1 cellular context compared by ENCODE assay signal in genomic region chr1:28278763-28279162, GRCh38.
TF ChIP-seq lines count a peak whose summit lies in the region.

No MANE protein-coding gene starts in this region.

TF ChIP-seq in K562, 482 proteins besides CTCF, POLR2A, EP300 and RAD21 (continued from another document and continues in another):
- TF ChIP-seq ARID3B (CRISPR knock-in tag; IDR thresholded peaks at IDR 0.05; ENCODE audit: borderline replicate concordance) (no peak), NFE2 (IDR thresholded peaks at IDR 0.05; ENCODE audit: low read depth) (0 out of 2 replicates have a peak, but pooled peaks have one; percentile 9), ATF4 (CRISPR knock-in tag; IDR thresholded peaks at IDR 0.05) (no peak), ETS1 (conservative IDR thresholded peaks at IDR 0.05; ENCODE audit: control insufficient read depth, low read depth, low read length) (no peak), PTRF (tag; IDR thresholded peaks at IDR 0.05) (no peak), RCOR1 (IDR thresholded peaks at IDR 0.05; ENCODE audit: borderline replicate concordance in 1 of 2, low read depth in 2 of 2, low read length in 2 of 2) (peak; percentile 24 to 45; a peak in 1 of 4 replicates), FOXA1 (IDR thresholded peaks at IDR 0.05; ENCODE audit: borderline replicate concordance) (no peak), SOX6 (IDR thresholded peaks at IDR 0.05) (no peak; the same call in 1 of the 2 replicates), E2F1 (CRISPR knock-in tag; IDR thresholded peaks at IDR 0.05) (no peak), SP1 (CRISPR knock-in tag; IDR thresholded peaks at IDR 0.05) (peak; percentile 56), TAF15 (IDR thresholded peaks at IDR 0.05; ENCODE audit: low read depth, low read length) (no peak), CTBP1 (IDR thresholded peaks at IDR 0.05; ENCODE audit: borderline replicate concordance) (peak; percentile 72), ZNF766 (CRISPR knock-in tag; conservative IDR thresholded peaks at IDR 0.05) (peak; percentile 43; the same call in 1 of the 2 replicates), HDAC6 (IDR thresholded peaks at IDR 0.05; ENCODE audit: low read depth, low read length) (no peak), ZKSCAN1 (IDR thresholded peaks at IDR 0.05; ENCODE audit: low read depth, low read length) (peak; percentile 71; the same call in 1 of the 2 replicates), RUNX1 (IDR thresholded peaks at IDR 0.05; ENCODE audit: low read depth) (no peak), NR2C1 (IDR thresholded peaks at IDR 0.05) (no peak), NR2C1 (tag; IDR thresholded peaks at IDR 0.05) (no peak), FIP1L1 (IDR thresholded peaks at IDR 0.05; ENCODE audit: low read depth, low read length, poor library complexity, severe bottlenecking) (no peak), GTF2B (IDR thresholded peaks at IDR 0.05; ENCODE audit: extremely low read depth, insufficient read length) (no peak), ELF4 (CRISPR knock-in tag; IDR thresholded peaks at IDR 0.05) (peak; percentile 82; the same call in 1 of the 2 replicates), PHF8 (IDR thresholded peaks at IDR 0.05; ENCODE audit: borderline replicate concordance, low read length) (no peak), TCF7 (IDR thresholded peaks at IDR 0.05; ENCODE audit: borderline replicate concordance) (no peak), CREM (IDR thresholded peaks at IDR 0.05; ENCODE audit: low read depth) (peak; percentile 67), NCOA2 (IDR thresholded peaks at IDR 0.05; ENCODE audit: partially characterized antibody in 2 of 2) (no peak), TFAM (CRISPR knock-in tag; conservative IDR thresholded peaks at IDR 0.05) (no peak), ARID3A (IDR thresholded peaks at IDR 0.05; ENCODE audit: borderline replicate concordance, low read depth, low read length) (no peak), FOS (IDR thresholded peaks at IDR 0.05; ENCODE audit: extremely low read depth, insufficient read length) (no peak), ELF2 (CRISPR knock-in tag; IDR thresholded peaks at IDR 0.05) (no peak), ELF1 (tag; IDR thresholded peaks at IDR 0.05) (no peak), CBFA2T3 (IDR thresholded peaks at IDR 0.05) (peak; percentile 82), HNRNPH1 (optimal IDR thresholded peaks at IDR 0.05; ENCODE audit: low read depth, low read length) (no peak), HNRNPL (IDR thresholded peaks at IDR 0.05; ENCODE audit: low read depth, low read length) (no peak), ZNF707 (CRISPR knock-in tag; conservative IDR thresholded peaks at IDR 0.05) (no peak), MAFF (IDR thresholded peaks at IDR 0.05; ENCODE audit: low read length) (peak; percentile 31; the same call in 1 of the 2 replicates), USF1 (CRISPR knock-in tag; IDR thresholded peaks at IDR 0.05) (no peak), SMARCE1 (IDR thresholded peaks at IDR 0.05) (peak; percentile 79), ZNF445 (CRISPR knock-in tag; IDR thresholded peaks at IDR 0.05; ENCODE audit: low read depth) (no peak), MAFG (tag; conservative IDR thresholded peaks at IDR 0.05) (peak; percentile 47), HEY1 (CRISPR knock-in tag; IDR thresholded peaks at IDR 0.05; ENCODE audit: borderline replicate concordance) (no peak), ZKSCAN8 (CRISPR knock-in tag; IDR thresholded peaks at IDR 0.05) (no peak), ZNF324 (CRISPR knock-in tag; IDR thresholded peaks at IDR 0.05) (no peak), PHF21A (IDR thresholded peaks at IDR 0.05; ENCODE audit: borderline replicate concordance, low read depth) (no peak), FOXP4 (CRISPR knock-in tag; IDR thresholded peaks at IDR 0.05; ENCODE audit: borderline replicate concordance) (no peak), MAX (CRISPR knock-in tag; IDR thresholded peaks at IDR 0.05) (peak; percentile 66), MAZ (CRISPR knock-in tag; conservative IDR thresholded peaks at IDR 0.05 in 1 of 2, IDR thresholded peaks at IDR 0.05 in 1 of 2) (no peak), MYBL2 (IDR thresholded peaks at IDR 0.05; ENCODE audit: low read depth) (no peak), MYBL2 (CRISPR knock-in tag; IDR thresholded peaks at IDR 0.05; ENCODE audit: borderline replicate concordance) (no peak), ZFPM2 (CRISPR knock-in tag; IDR thresholded peaks at IDR 0.05) (no peak), ZNF23 (CRISPR knock-in tag; IDR thresholded peaks at IDR 0.05) (no peak), SRSF1 (IDR thresholded peaks at IDR 0.05; ENCODE audit: low read depth, low read length) (no peak), PPARD (CRISPR knock-in tag; IDR thresholded peaks at IDR 0.05) (no peak), VEZF1 (CRISPR knock-in tag; IDR thresholded peaks at IDR 0.05) (peak; percentile 70), SAP30 (IDR thresholded peaks at IDR 0.05; ENCODE audit: borderline replicate concordance, insufficient read depth, low read depth, low read length, poor library complexity, severe bottlenecking) (no peak), MNT (conservative IDR thresholded peaks at IDR 0.05) (peak; percentile 34 to 73; a peak in 3 of 4 replicates), BCL6 (CRISPR knock-in tag; IDR thresholded peaks at IDR 0.05) (no peak), TSC22D4 (tag; IDR thresholded peaks at IDR 0.05) (no peak)
